10 cellular contexts compared by ENCODE assay signal in genomic region chr6:37622639-37623038, GRCh38.
A peak's percentile ranks its signal among the peaks of the same experiment; 100 is the strongest.
DNase-seq lines count a peak whose midpoint lies in the region; ATAC-seq and TF ChIP-seq lines count a peak whose summit lies in the region.
"Had no signal": no experiment of that assay in that cellular context is flagged by ENCODE, and none has a peak within 500 bp of the region (broad histone marks: within the 10 kb centered on the region; RNA-seq: fewer than 3 reads in every experiment).

No MANE protein-coding gene starts in this region.

- peak; percentile 51 for DNase-seq in stimulated activated CD4-positive, alpha-beta T cell treated with anti-CD3 and anti-CD28 coated beads, Interleukin-1b, Interleukin-23, amount 100 ng/mL, for 48 hours
- DNase-seq in stimulated activated CD4-positive, alpha-beta T cell treated with anti-CD3 and anti-CD28 coated beads, Interleukin-12 subunit alpha, Interleukin-12 subunit beta, amount 100 ng/mL, for 4 hours = no peak
- peak; percentile 12 to 36 for DNase-seq in activated CD4-positive, alpha-beta T cell treated with anti-CD3 and anti-CD28 coated beads, Interleukin-2, amount 50 U/mL, for 48 hours
- DNase-seq in epithelial cell of proximal tubule (ENCODE audit: low read depth) (peak; percentile 52), NCI-H2196 treated with DMSO at 0.1 percent for 48 hours (lab: John Stamatoyannopoulos, UW; ENCODE audit: unreplicated experiment) (no peak), globus pallidus (ENCODE audit: low spot score) (no peak)
- peak; percentile 19 to 42 for DNase-seq in stimulated activated naive CD8-positive, alpha-beta T cell treated with anti-CD3 and anti-CD28 coated beads, Interleukin-15, amount 100 ng/mL, for 72 hours
- DNase-seq: posterior cingulate gyrus had no signal

- no peaks in the 10 kb centered on the region for H3K9me3 Mint-ChIP-seq in stimulated activated naive CD8-positive, alpha-beta T cell treated with anti-CD3 and anti-CD28 coated beads, Interleukin-15, amount 100 ng/mL, for 72 hours

- ATAC-seq in stimulated activated naive CD8-positive, alpha-beta T cell treated with anti-CD3 and anti-CD28 coated beads, Interleukin-15, amount 100 ng/mL, for 72 hours = peak; percentile 84
- ATAC-seq in GM18909 (IDR thresholded peaks at IDR 0.05; ENCODE audit: poor library complexity, unreplicated experiment) = no peak

- peaks cover 35% of the 10 kb centered on the region for H3K27me3 Mint-ChIP-seq in stimulated activated naive CD8-positive, alpha-beta T cell treated with anti-CD3 and anti-CD28 coated beads, Interleukin-15, amount 100 ng/mL, for 72 hours

- no peak overlapping the region for H3K4me3 ChIP-seq in epithelial cell of proximal tubule (ENCODE audit: low read depth, low read length)
- H3K4me3 ChIP-seq: cardiac muscle cell had no signal

- H3K4me3 Mint-ChIP-seq in stimulated activated naive CD8-positive, alpha-beta T cell treated with anti-CD3 and anti-CD28 coated beads, Interleukin-15, amount 100 ng/mL, for 72 hours = peak overlapping the region; percentile 3 to 21

- H3K4me1 Mint-ChIP-seq in stimulated activated naive CD8-positive, alpha-beta T cell treated with anti-CD3 and anti-CD28 coated beads, Interleukin-15, amount 100 ng/mL, for 72 hours = peaks cover 51% of the 10 kb centered on the region

- no peak for TF ChIP-seq CTCF in epithelial cell of proximal tubule (conservative IDR thresholded peaks at IDR 0.05; ENCODE audit: low read depth, low read length)

- H3K27ac Mint-ChIP-seq in stimulated activated naive CD8-positive, alpha-beta T cell treated with anti-CD3 and anti-CD28 coated beads, Interleukin-15, amount 100 ng/mL, for 72 hours = peak overlapping the region in 1 of 2 donors; percentile 43

Comparison
In these comparisons a context has a peak if more than half of its experiments do, and no peak if none do; other contexts are left out.
1. DNase-seq: peak in stimulated activated CD4-positive, alpha-beta T cell treated with anti-CD3 and anti-CD28 coated beads, Interleukin-1b, Interleukin-23, amount 100 ng/mL, for 48 hours (single experiment), activated CD4-positive, alpha-beta T cell treated with anti-CD3 and anti-CD28 coated beads, Interleukin-2, amount 50 U/mL, for 48 hours (2 of 2), epithelial cell of proximal tubule (single experiment) and stimulated activated naive CD8-positive, alpha-beta T cell treated with anti-CD3 and anti-CD28 coated beads, Interleukin-15, amount 100 ng/mL, for 72 hours (2 of 2); none in stimulated activated CD4-positive, alpha-beta T cell treated with anti-CD3 and anti-CD28 coated beads, Interleukin-12 subunit alpha, Interleukin-12 subunit beta, amount 100 ng/mL, for 4 hours (single experiment), NCI-H2196 treated with DMSO at 0.1 percent for 48 hours (single experiment) and globus pallidus (single experiment).